11 cellular contexts compared by ENCODE assay signal in the genomic region with DNA sequence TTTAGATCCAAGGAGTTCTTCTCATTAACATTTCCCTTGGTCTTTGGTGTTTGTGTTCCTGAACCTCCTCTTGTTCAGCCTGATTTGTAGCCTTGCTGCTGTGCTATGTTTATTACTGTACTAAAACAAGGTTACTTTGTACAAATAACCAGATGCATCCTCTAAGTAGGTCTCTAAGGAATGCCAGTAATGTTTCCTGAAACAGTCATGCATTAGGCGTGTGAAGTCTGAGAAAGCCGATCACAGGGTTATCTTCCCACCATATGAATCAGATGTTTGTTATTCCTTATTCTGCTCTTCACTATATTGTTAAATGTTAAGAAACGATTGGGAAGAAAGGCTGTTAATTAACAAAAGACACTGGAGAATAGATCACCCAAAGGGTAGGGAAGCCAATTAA.
DNase-seq lines count a peak whose midpoint lies in the region; ATAC-seq and TF ChIP-seq lines count a peak whose summit lies in the region.
"Had no signal": no experiment of that assay in that cellular context is flagged by ENCODE, and none has a peak within 500 bp of the region (broad histone marks: within the 10 kb centered on the region; RNA-seq: fewer than 3 reads in every experiment).

No MANE protein-coding gene starts in this region.

- no peaks in the 10 kb centered on the region for H3K27me3 Mint-ChIP-seq in T-helper 17 cell
- H3K27me3 Mint-ChIP-seq in activated T-cell treated with anti-CD3 and anti-CD28 coated beads, Interleukin-2, amount 50 U/mL, for 24 hours = no peaks in the 10 kb centered on the region

- H3K27ac Mint-ChIP-seq in T-helper 17 cell = no peak overlapping the region
- H3K27ac Mint-ChIP-seq in activated T-cell treated with anti-CD3 and anti-CD28 coated beads, Interleukin-2, amount 50 U/mL, for 24 hours = no peak overlapping the region

- H3K36me3 ChIP-seq in esophagus squamous epithelium = no peaks in the 10 kb centered on the region

- H3K36me3 Mint-ChIP-seq in T-helper 17 cell (ENCODE audit: low read depth) = no peaks in the 10 kb centered on the region
- H3K36me3 Mint-ChIP-seq in activated T-cell treated with anti-CD3 and anti-CD28 coated beads, Interleukin-2, amount 50 U/mL, for 24 hours (ENCODE audit: low read depth) = no peaks in the 10 kb centered on the region

- DNase-seq in EH (ENCODE audit: low read depth) = peak; percentile 94
- DNase-seq in RKO (ENCODE audit: low spot score) = peak; percentile 37
- DNase-seq in epithelial cell of esophagus (ENCODE audit: low read depth) = peak; percentile 48
- peak; percentile 82 for DNase-seq in non-pigmented ciliary epithelial cell (ENCODE audit: low read depth)
- no peak for DNase-seq in T-helper 17 cell
- DNase-seq in esophagus squamous epithelium (lab: John Stamatoyannopoulos, UW) = no peak
- DNase-seq in activated T-cell treated with anti-CD3 and anti-CD28 coated beads, Interleukin-2, amount 50 U/mL, for 24 hours = no peak
- DNase-seq: anterior cingulate cortex, NCI-H2227 treated with DMSO at 0.1 percent for 48 hours had no signal

- no peaks in the 10 kb centered on the region for H3K4me1 Mint-ChIP-seq in T-helper 17 cell
- no peaks in the 10 kb centered on the region for H3K4me1 Mint-ChIP-seq in activated T-cell treated with anti-CD3 and anti-CD28 coated beads, Interleukin-2, amount 50 U/mL, for 24 hours (ENCODE audit: low read depth)

- no peaks in the 10 kb centered on the region for H3K4me1 ChIP-seq in esophagus squamous epithelium

- no peaks in the 10 kb centered on the region for H3K9me3 ChIP-seq in T-helper 17 cell (ENCODE audit: control insufficient read depth, low read length, poor library complexity, severe bottlenecking)
- H3K9me3 ChIP-seq in esophagus squamous epithelium = no peaks in the 10 kb centered on the region

- no peak overlapping the region for H3K4me3 Mint-ChIP-seq in T-helper 17 cell
- H3K4me3 Mint-ChIP-seq in activated T-cell treated with anti-CD3 and anti-CD28 coated beads, Interleukin-2, amount 50 U/mL, for 24 hours = no peak overlapping the region

- no peak overlapping the region for H3K27ac ChIP-seq in esophagus squamous epithelium

- intact Hi-C loops in esophagus squamous epithelium (cut with DNase I) = no loop called here

- no peak overlapping the region for H3K4me3 ChIP-seq in epithelial cell of esophagus (ENCODE audit: low read length)
- no peak overlapping the region for H3K4me3 ChIP-seq in esophagus squamous epithelium

- no peak for ATAC-seq in T-helper 17 cell
- no peak for ATAC-seq in GM21619 (IDR thresholded peaks at IDR 0.05; ENCODE audit: unreplicated experiment)
- ATAC-seq: esophagus mucosa had no signal

- no peak for TF ChIP-seq CTCF in epithelial cell of esophagus (IDR thresholded peaks at IDR 0.05; ENCODE audit: insufficient read depth, low read depth, low read length, missing control alignments)
- TF ChIP-seq CTCF in esophagus squamous epithelium (IDR thresholded peaks at IDR 0.05) = no peak

- H3K9me3 Mint-ChIP-seq in activated T-cell treated with anti-CD3 and anti-CD28 coated beads, Interleukin-2, amount 50 U/mL, for 24 hours = peaks cover 10% of the 10 kb centered on the region

- WGBS in esophagus squamous epithelium, 2 donors = 54 to 66% methylated on average over 3 of the region's 3 CpGs

- TF ChIP-seq POLR2A in esophagus squamous epithelium (IDR thresholded peaks at IDR 0.05) = no peak

- H3K27me3 ChIP-seq in esophagus squamous epithelium = no peaks in the 10 kb centered on the region

Comparison
In these comparisons a context has a peak if more than half of its experiments do, and no peak if none do; other contexts are left out.
1. DNase-seq: peak in EH (single experiment), RKO (single experiment), epithelial cell of esophagus (single experiment) and non-pigmented ciliary epithelial cell (single experiment); none in T-helper 17 cell (0 of 3), esophagus squamous epithelium (single experiment) and activated T-cell treated with anti-CD3 and anti-CD28 coated beads, Interleukin-2, amount 50 U/mL, for 24 hours (single experiment).